ENCODE assay signal across 1 cellular context in the genomic region with DNA sequence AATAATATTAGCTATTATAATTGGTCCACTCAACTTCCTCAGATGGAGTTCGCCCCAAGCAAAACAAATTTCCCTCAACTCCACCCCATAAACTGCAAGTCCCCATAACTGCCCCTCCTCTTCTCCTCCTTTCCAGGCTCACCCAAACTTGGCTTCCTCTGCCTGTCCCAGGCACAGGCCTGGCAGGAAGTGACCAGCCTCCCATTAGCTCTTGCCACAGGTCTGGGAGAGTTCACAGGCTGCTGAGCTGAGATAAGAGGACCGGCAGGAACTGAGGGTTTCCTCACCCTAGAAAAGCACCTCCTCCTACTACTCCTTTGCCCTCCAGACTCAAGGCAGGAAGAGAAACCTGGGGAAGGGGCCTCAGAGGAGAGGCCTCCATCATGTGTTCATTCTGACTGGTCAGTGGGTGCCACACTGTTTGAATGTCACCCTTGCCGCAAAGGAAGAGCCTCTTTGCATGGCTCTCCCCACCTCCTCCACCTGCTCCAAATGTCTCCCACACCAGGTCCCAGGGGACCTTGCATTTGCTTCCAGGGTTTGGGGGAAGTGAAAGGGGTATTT.
TF ChIP-seq lines count a peak whose summit lies in the region.

No MANE protein-coding gene starts in this region.

TF ChIP-seq in K562, 482 proteins besides CTCF, POLR2A, EP300 and RAD21 (continued from another document and continues in another):
- TF ChIP-seq, protein P1, sequence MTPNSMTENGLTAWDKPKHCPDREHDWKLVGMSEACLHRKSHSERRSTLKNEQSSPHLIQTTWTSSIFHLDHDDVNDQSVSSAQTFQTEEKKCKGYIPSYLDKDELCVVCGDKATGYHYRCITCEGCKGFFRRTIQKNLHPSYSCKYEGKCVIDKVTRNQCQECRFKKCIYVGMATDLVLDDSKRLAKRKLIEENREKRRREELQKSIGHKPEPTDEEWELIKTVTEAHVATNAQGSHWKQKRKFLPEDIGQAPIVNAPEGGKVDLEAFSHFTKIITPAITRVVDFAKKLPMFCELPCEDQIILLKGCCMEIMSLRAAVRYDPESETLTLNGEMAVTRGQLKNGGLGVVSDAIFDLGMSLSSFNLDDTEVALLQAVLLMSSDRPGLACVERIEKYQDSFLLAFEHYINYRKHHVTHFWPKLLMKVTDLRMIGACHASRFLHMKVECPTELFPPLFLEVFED (CRISPR knock-in tag; conservative IDR thresholded peaks at IDR 0.05): peak; percentile 74; the same call in 1 of the 2 replicates
- TF ChIP-seq, protein P2, sequence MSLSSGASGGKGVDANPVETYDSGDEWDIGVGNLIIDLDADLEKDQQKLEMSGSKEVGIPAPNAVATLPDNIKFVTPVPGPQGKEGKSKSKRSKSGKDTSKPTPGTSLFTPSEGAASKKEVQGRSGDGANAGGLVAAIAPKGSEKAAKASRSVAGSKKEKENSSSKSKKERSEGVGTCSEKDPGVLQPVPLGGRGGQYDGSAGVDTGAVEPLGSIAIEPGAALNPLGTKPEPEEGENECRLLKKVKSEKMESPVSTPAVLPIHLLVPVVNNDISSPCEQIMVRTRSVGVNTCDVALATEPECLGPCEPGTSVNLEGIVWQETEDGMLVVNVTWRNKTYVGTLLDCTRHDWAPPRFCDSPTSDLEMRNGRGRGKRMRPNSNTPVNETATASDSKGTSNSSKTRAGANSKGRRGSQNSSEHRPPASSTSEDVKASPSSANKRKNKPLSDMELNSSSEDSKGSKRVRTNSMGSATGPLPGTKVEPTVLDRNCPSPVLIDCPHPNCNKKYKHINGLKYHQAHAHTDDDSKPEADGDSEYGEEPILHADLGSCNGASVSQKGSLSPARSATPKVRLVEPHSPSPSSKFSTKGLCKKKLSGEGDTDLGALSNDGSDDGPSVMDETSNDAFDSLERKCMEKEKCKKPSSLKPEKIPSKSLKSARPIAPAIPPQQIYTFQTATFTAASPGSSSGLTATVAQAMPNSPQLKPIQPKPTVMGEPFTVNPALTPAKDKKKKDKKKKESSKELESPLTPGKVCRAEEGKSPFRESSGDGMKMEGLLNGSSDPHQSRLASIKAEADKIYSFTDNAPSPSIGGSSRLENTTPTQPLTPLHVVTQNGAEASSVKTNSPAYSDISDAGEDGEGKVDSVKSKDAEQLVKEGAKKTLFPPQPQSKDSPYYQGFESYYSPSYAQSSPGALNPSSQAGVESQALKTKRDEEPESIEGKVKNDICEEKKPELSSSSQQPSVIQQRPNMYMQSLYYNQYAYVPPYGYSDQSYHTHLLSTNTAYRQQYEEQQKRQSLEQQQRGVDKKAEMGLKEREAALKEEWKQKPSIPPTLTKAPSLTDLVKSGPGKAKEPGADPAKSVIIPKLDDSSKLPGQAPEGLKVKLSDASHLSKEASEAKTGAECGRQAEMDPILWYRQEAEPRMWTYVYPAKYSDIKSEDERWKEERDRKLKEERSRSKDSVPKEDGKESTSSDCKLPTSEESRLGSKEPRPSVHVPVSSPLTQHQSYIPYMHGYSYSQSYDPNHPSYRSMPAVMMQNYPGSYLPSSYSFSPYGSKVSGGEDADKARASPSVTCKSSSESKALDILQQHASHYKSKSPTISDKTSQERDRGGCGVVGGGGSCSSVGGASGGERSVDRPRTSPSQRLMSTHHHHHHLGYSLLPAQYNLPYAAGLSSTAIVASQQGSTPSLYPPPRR (CRISPR knock-in tag; IDR thresholded peaks at IDR 0.05; ENCODE audit: borderline replicate concordance): no peak
- TF ChIP-seq SAFB (IDR thresholded peaks at IDR 0.05; ENCODE audit: borderline replicate concordance, low read depth, low read length) (no peak), PHTF2 (CRISPR knock-in tag; IDR thresholded peaks at IDR 0.05) (no peak), L3MBTL2 (IDR thresholded peaks at IDR 0.05) (peak; percentile 60; the same call in 1 of the 2 replicates), SIN3A (IDR thresholded peaks at IDR 0.05; ENCODE audit: borderline replicate concordance in 2 of 2, control insufficient read depth in 1 of 2, low read depth in 2 of 2, low read length in 2 of 2) (no peak), SRSF7 (optimal IDR thresholded peaks at IDR 0.05; ENCODE audit: low read depth, low read length) (no peak), C11orf30 (IDR thresholded peaks at IDR 0.05; ENCODE audit: low read depth) (no peak), PHB (CRISPR knock-in tag; IDR thresholded peaks at IDR 0.05) (no peak), ZFX (CRISPR knock-in tag; IDR thresholded peaks at IDR 0.05) (peak; percentile 81), ZNF384 (IDR thresholded peaks at IDR 0.05; ENCODE audit: low read depth, low read length) (no peak), GABPB2 (CRISPR knock-in tag; conservative IDR thresholded peaks at IDR 0.05) (no peak), KAT8 (IDR thresholded peaks at IDR 0.05; ENCODE audit: low read depth) (no peak), NR2C1 (IDR thresholded peaks at IDR 0.05) (peak; percentile 71), NR2C1 (tag; IDR thresholded peaks at IDR 0.05) (peak; percentile 83), CBFA2T2 (conservative IDR thresholded peaks at IDR 0.05) (peak; percentile 92), PURB (CRISPR knock-in tag; IDR thresholded peaks at IDR 0.05; ENCODE audit: low read depth) (no peak)
- TF ChIP-seq, protein P3, sequence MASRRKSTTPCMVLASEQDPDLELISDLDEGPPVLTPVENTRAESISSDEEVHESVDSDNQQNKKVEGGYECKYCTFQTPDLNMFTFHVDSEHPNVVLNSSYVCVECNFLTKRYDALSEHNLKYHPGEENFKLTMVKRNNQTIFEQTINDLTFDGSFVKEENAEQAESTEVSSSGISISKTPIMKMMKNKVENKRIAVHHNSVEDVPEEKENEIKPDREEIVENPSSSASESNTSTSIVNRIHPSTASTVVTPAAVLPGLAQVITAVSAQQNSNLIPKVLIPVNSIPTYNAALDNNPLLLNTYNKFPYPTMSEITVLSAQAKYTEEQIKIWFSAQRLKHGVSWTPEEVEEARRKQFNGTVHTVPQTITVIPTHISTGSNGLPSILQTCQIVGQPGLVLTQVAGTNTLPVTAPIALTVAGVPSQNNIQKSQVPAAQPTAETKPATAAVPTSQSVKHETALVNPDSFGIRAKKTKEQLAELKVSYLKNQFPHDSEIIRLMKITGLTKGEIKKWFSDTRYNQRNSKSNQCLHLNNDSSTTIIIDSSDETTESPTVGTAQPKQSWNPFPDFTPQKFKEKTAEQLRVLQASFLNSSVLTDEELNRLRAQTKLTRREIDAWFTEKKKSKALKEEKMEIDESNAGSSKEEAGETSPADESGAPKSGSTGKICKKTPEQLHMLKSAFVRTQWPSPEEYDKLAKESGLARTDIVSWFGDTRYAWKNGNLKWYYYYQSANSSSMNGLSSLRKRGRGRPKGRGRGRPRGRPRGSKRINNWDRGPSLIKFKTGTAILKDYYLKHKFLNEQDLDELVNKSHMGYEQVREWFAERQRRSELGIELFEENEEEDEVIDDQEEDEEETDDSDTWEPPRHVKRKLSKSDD (conservative IDR thresholded peaks at IDR 0.05; ENCODE audit: low read length): no peak
- TF ChIP-seq, protein P4, sequence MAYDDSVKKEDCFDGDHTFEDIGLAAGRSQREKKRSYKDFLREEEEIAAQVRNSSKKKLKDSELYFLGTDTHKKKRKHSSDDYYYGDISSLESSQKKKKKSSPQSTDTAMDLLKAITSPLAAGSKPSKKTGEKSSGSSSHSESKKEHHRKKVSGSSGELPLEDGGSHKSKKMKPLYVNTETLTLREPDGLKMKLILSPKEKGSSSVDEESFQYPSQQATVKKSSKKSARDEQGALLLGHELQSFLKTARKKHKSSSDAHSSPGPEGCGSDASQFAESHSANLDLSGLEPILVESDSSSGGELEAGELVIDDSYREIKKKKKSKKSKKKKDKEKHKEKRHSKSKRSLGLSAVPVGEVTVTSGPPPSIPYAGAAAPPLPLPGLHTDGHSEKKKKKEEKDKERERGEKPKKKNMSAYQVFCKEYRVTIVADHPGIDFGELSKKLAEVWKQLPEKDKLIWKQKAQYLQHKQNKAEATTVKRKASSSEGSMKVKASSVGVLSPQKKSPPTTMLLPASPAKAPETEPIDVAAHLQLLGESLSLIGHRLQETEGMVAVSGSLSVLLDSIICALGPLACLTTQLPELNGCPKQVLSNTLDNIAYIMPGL (CRISPR knock-in tag; IDR thresholded peaks at IDR 0.05): no peak
- TF ChIP-seq, protein P5, sequence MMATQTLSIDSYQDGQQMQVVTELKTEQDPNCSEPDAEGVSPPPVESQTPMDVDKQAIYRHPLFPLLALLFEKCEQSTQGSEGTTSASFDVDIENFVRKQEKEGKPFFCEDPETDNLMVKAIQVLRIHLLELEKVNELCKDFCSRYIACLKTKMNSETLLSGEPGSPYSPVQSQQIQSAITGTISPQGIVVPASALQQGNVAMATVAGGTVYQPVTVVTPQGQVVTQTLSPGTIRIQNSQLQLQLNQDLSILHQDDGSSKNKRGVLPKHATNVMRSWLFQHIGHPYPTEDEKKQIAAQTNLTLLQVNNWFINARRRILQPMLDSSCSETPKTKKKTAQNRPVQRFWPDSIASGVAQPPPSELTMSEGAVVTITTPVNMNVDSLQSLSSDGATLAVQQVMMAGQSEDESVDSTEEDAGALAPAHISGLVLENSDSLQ (IDR thresholded peaks at IDR 0.05): peak; percentile 44; the same call in 1 of the 2 replicates
- TF ChIP-seq, protein P6, sequence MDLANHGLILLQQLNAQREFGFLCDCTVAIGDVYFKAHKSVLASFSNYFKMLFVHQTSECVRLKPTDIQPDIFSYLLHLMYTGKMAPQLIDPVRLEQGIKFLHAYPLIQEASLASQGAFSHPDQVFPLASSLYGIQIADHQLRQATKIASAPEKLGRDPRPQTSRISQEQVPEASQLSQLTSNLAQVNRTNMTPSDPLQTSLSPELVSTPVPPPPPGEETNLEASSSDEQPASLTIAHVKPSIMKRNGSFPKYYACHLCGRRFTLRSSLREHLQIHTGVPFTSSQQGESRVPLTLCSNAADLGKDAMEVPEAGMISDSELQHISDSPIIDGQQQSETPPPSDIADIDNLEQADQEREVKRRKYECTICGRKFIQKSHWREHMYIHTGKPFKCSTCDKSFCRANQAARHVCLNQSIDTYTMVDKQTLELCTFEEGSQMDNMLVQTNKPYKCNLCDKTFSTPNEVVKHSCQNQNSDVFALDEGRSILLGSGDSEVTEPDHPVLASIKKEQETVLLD (IDR thresholded peaks at IDR 0.05): peak; percentile 88
- TF ChIP-seq, protein P7, sequence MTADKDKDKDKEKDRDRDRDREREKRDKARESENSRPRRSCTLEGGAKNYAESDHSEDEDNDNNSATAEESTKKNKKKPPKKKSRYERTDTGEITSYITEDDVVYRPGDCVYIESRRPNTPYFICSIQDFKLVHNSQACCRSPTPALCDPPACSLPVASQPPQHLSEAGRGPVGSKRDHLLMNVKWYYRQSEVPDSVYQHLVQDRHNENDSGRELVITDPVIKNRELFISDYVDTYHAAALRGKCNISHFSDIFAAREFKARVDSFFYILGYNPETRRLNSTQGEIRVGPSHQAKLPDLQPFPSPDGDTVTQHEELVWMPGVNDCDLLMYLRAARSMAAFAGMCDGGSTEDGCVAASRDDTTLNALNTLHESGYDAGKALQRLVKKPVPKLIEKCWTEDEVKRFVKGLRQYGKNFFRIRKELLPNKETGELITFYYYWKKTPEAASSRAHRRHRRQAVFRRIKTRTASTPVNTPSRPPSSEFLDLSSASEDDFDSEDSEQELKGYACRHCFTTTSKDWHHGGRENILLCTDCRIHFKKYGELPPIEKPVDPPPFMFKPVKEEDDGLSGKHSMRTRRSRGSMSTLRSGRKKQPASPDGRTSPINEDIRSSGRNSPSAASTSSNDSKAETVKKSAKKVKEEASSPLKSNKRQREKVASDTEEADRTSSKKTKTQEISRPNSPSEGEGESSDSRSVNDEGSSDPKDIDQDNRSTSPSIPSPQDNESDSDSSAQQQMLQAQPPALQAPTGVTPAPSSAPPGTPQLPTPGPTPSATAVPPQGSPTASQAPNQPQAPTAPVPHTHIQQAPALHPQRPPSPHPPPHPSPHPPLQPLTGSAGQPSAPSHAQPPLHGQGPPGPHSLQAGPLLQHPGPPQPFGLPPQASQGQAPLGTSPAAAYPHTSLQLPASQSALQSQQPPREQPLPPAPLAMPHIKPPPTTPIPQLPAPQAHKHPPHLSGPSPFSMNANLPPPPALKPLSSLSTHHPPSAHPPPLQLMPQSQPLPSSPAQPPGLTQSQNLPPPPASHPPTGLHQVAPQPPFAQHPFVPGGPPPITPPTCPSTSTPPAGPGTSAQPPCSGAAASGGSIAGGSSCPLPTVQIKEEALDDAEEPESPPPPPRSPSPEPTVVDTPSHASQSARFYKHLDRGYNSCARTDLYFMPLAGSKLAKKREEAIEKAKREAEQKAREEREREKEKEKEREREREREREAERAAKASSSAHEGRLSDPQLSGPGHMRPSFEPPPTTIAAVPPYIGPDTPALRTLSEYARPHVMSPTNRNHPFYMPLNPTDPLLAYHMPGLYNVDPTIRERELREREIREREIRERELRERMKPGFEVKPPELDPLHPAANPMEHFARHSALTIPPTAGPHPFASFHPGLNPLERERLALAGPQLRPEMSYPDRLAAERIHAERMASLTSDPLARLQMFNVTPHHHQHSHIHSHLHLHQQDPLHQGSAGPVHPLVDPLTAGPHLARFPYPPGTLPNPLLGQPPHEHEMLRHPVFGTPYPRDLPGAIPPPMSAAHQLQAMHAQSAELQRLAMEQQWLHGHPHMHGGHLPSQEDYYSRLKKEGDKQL (CRISPR knock-in tag; IDR thresholded peaks at IDR 0.05; ENCODE audit: borderline replicate concordance): no peak
- TF ChIP-seq, protein P8, sequence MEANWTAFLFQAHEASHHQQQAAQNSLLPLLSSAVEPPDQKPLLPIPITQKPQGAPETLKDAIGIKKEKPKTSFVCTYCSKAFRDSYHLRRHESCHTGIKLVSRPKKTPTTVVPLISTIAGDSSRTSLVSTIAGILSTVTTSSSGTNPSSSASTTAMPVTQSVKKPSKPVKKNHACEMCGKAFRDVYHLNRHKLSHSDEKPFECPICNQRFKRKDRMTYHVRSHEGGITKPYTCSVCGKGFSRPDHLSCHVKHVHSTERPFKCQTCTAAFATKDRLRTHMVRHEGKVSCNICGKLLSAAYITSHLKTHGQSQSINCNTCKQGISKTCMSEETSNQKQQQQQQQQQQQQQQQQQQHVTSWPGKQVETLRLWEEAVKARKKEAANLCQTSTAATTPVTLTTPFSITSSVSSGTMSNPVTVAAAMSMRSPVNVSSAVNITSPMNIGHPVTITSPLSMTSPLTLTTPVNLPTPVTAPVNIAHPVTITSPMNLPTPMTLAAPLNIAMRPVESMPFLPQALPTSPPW (CRISPR knock-in tag; IDR thresholded peaks at IDR 0.05): peak; percentile 88
- TF ChIP-seq, protein P9, sequence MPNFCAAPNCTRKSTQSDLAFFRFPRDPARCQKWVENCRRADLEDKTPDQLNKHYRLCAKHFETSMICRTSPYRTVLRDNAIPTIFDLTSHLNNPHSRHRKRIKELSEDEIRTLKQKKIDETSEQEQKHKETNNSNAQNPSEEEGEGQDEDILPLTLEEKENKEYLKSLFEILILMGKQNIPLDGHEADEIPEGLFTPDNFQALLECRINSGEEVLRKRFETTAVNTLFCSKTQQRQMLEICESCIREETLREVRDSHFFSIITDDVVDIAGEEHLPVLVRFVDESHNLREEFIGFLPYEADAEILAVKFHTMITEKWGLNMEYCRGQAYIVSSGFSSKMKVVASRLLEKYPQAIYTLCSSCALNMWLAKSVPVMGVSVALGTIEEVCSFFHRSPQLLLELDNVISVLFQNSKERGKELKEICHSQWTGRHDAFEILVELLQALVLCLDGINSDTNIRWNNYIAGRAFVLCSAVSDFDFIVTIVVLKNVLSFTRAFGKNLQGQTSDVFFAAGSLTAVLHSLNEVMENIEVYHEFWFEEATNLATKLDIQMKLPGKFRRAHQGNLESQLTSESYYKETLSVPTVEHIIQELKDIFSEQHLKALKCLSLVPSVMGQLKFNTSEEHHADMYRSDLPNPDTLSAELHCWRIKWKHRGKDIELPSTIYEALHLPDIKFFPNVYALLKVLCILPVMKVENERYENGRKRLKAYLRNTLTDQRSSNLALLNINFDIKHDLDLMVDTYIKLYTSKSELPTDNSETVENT (CRISPR knock-in tag; IDR thresholded peaks at IDR 0.05): no peak
- TF ChIP-seq, protein P10, sequence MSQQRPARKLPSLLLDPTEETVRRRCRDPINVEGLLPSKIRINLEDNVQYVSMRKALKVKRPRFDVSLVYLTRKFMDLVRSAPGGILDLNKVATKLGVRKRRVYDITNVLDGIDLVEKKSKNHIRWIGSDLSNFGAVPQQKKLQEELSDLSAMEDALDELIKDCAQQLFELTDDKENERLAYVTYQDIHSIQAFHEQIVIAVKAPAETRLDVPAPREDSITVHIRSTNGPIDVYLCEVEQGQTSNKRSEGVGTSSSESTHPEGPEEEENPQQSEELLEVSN (IDR thresholded peaks at IDR 0.05; ENCODE audit: borderline replicate concordance in 1 of 2, extremely low read depth in 1 of 2, insufficient read depth in 1 of 2, insufficient read length in 1 of 2, low read depth in 1 of 2, low read length in 1 of 2, poor library complexity in 1 of 2, severe bottlenecking in 1 of 2): peak; percentile 28 to 36
